20 cellular contexts compared by ENCODE assay signal in the genomic region with DNA sequence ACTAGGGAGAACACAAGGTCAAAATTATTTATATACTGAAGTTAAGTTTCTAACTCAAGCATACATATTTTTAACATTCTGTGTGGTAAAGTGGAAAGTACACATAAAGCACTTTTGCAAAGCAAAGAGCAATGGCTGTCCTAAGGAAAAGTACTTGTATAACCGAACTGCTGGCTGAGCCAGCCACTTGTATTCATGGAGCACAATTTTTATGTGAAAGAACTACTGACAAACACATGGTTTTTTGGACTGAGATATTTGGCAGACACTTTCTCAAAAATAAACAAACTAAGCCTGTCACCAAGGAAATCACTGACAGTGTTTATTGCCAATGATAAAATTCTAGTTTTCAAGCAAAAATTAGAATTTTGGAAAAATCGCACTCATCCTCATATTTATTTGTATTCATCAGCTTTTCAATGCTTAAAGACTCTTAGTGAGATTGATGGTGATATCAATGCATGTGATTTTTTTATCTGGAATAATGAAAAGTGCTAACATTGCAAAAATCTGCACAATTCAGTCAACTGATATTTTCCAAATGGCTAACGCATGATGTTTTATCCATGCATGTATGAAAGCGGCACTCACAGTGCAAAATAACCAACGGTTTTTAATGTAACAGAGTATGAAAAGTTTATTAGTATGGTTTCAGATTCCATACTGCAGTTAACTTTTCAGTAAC.
DNase-seq lines count a peak whose midpoint lies in the region; ATAC-seq, FAIRE-seq and TF ChIP-seq lines count a peak whose summit lies in the region.
"Had no signal": no experiment of that assay in that cellular context is flagged by ENCODE, and none has a peak within 500 bp of the region (broad histone marks: within the 10 kb centered on the region; RNA-seq: fewer than 3 reads in every experiment).

No MANE protein-coding gene starts in this region.

- H2BK15ac ChIP-seq in mesenchymal stem cell (ENCODE audit: low read depth, poor library complexity, severe bottlenecking), result no peak overlapping the region

- no peak for TF ChIP-seq RAD21 in A549 (conservative IDR thresholded peaks at IDR 0.05 in 1 of 2, IDR thresholded peaks at IDR 0.05 in 1 of 2)

- H2AK5ac ChIP-seq in mesenchymal stem cell (ENCODE audit: low read length, severe bottlenecking), result no peak overlapping the region

- no peak overlapping the region for H3K9ac ChIP-seq in mesenchymal stem cell (ENCODE audit: low read length)
- H3K9ac ChIP-seq: BLaER1 treated with 17β-estradiol and CSF1 and Interleukin-3, amounts not matched to agents 10 nM and 100 nM had no signal

- DNase-seq in A549 (ENCODE audit: low read depth in 1 of 2, low spot score in 1 of 2), result no peak
- DNase-seq in body of pancreas, result peak; percentile 39 to 66 (median 54)
- no peak for DNase-seq in left lung
- DNase-seq in mesenchymal stem cell, result peak; percentile 45
- DNase-seq: Calu3; CD8-positive, alpha-beta T cell; DMS53; DND-41; EL; H7; HFFc6 had no signal

- FAIRE-seq in A549 (lab: Jason Lieb, UNC), result no peak
- FAIRE-seq: GM12878 had no signal

- no peak overlapping the region for H3K14ac ChIP-seq in mesenchymal stem cell (ENCODE audit: low read length in 2 of 2)

- H3K27me3 ChIP-seq in body of pancreas (no peaks in the 10 kb centered on the region), left lung (no peaks in the 10 kb centered on the region), mesenchymal stem cell (ENCODE audit: control insufficient read depth in 1 of 2, insufficient read depth in 1 of 2, low read length in 2 of 2) (peaks cover 0 to 12% of the 10 kb centered on the region in 2 experiments)
- H3K27me3 ChIP-seq: BLaER1 treated with 17β-estradiol and CSF1 and Interleukin-3, amounts not matched to agents 10 nM and 100 nM had no signal

- H3K4me3 ChIP-seq in A549, result no peak overlapping the region
- H3K4me3 ChIP-seq in body of pancreas, result no peak overlapping the region
- no peak overlapping the region for H3K4me3 ChIP-seq in left lung
- no peak overlapping the region for H3K4me3 ChIP-seq in mesenchymal stem cell (ENCODE audit: insufficient read depth in 1 of 2, low read depth in 1 of 2, low read length in 2 of 2)
- H3K4me3 ChIP-seq: BLaER1 treated with 17β-estradiol and CSF1 and Interleukin-3, amounts not matched to agents 10 nM and 100 nM; GM12878; GM23338 had no signal

- CTCF ChIA-PET in A549 (lab: Yijun Ruan, JAX), result no interaction called here

- H3K9me3 ChIP-seq in A549, result no peaks in the 10 kb centered on the region
- H3K9me3 ChIP-seq in body of pancreas, result no peaks in the 10 kb centered on the region
- H3K9me3 ChIP-seq in left lung, result no peaks in the 10 kb centered on the region
- H3K9me3 ChIP-seq in mesenchymal stem cell (ENCODE audit: control insufficient read depth, low read length), result no peaks in the 10 kb centered on the region
- H3K9me3 ChIP-seq: BLaER1 treated with 17β-estradiol and CSF1 and Interleukin-3, amounts not matched to agents 10 nM and 100 nM had no signal

- POLR2A ChIA-PET in A549 (lab: Yijun Ruan, JAX), result no interaction called here

- H3K27ac ChIP-seq in A549, result no peak overlapping the region
- H3K27ac ChIP-seq in body of pancreas, result peak overlapping the region in 3 of 4 donors; percentile 47 to 68 (median 64)
- H3K27ac ChIP-seq in left lung, result no peak overlapping the region
- no peak overlapping the region for H3K27ac ChIP-seq in mesenchymal stem cell (ENCODE audit: low read length, poor library complexity, severe bottlenecking)
- H3K27ac ChIP-seq: 22Rv1; BLaER1 treated with 17β-estradiol and CSF1 and Interleukin-3, amounts not matched to agents 10 nM and 100 nM; HL-60 had no signal

- intact Hi-C loops in body of pancreas (cut with DNase I), result no loop called here
- intact Hi-C loops in left lung (cut with DNase I), result no loop called here

- no peak overlapping the region for H4K91ac ChIP-seq in mesenchymal stem cell (ENCODE audit: low read length)

- H4K8ac ChIP-seq in mesenchymal stem cell (ENCODE audit: low read length), result no peak overlapping the region

- H2AFZ ChIP-seq in mesenchymal stem cell (ENCODE audit: low read depth, low read length), result no peak overlapping the region
- H2AFZ ChIP-seq: GM23338 had no signal

- no peaks in the 10 kb centered on the region for H3K36me3 ChIP-seq in body of pancreas (replicated peaks in 1 of 2; ENCODE audit: insufficient read depth in 1 of 2, low read depth in 2 of 2)
- H3K36me3 ChIP-seq in left lung, result no peaks in the 10 kb centered on the region
- no peaks in the 10 kb centered on the region for H3K36me3 ChIP-seq in mesenchymal stem cell (ENCODE audit: control insufficient read depth in 1 of 2, insufficient read depth in 2 of 2, low read depth in 1 of 2, low read length in 2 of 2)
- H3K36me3 ChIP-seq: BLaER1 treated with 17β-estradiol and CSF1 and Interleukin-3, amounts not matched to agents 10 nM and 100 nM had no signal

- H3K4me1 ChIP-seq in A549, result no peaks in the 10 kb centered on the region
- peaks cover 39% of the 10 kb centered on the region for H3K4me1 ChIP-seq in body of pancreas
- no peaks in the 10 kb centered on the region for H3K4me1 ChIP-seq in left lung
- H3K4me1 ChIP-seq in mesenchymal stem cell (ENCODE audit: control insufficient read depth, insufficient read depth, low read depth, low read length), result no peaks in the 10 kb centered on the region
- H3K4me1 ChIP-seq: BLaER1 treated with 17β-estradiol and CSF1 and Interleukin-3, amounts not matched to agents 10 nM and 100 nM had no signal

- ATAC-seq in A549, result no peak
- peak; percentile 90 for ATAC-seq in body of pancreas
- peak; percentile 31 for ATAC-seq in left lung
- no peak for ATAC-seq in GM18505 (IDR thresholded peaks at IDR 0.05; ENCODE audit: unreplicated experiment)
- no peak for ATAC-seq in GM18868 (IDR thresholded peaks at IDR 0.05; ENCODE audit: unreplicated experiment)
- no peak for ATAC-seq in GM19452 (IDR thresholded peaks at IDR 0.05; ENCODE audit: unreplicated experiment)
- ATAC-seq: CD8-positive, alpha-beta T cell; GM12878; GM23338; HCT116 had no signal

- no peak overlapping the region for H3K18ac ChIP-seq in mesenchymal stem cell (ENCODE audit: low read depth in 1 of 2, low read length in 2 of 2)

- no peak overlapping the region for H3K4me2 ChIP-seq in A549
- no peak overlapping the region for H3K4me2 ChIP-seq in mesenchymal stem cell (ENCODE audit: low read length, poor library complexity, severe bottlenecking)
- H3K4me2 ChIP-seq: BLaER1 treated with 17β-estradiol and CSF1 and Interleukin-3, amounts not matched to agents 10 nM and 100 nM; GM23338 had no signal

- no peak overlapping the region for H2BK12ac ChIP-seq in mesenchymal stem cell (ENCODE audit: low read length in 2 of 2)

- H3K23ac ChIP-seq in mesenchymal stem cell (ENCODE audit: low read length in 2 of 2), result no peak overlapping the region

- TF ChIP-seq CTCF in A549 (IDR thresholded peaks at IDR 0.05) (no peak), body of pancreas (IDR thresholded peaks at IDR 0.05) (no peak), left lung (IDR thresholded peaks at IDR 0.05) (no peak)

- WGBS in A549 (ENCODE audit: missing lambda C conversion rate), result 34% methylated on average over 5 of the region's 5 CpGs
- WGBS in body of pancreas, 2 donors, result 36 to 47% methylated on average over 5 of the region's 5 CpGs
- WGBS in mesenchymal stem cell, result 100% methylated on average over 1 of the region's 5 CpGs

- TF ChIP-seq POLR2A in A549 (IDR thresholded peaks at IDR 0.05; ENCODE audit: low read length) (no peak), body of pancreas (IDR thresholded peaks at IDR 0.05) (no peak), GM18505 (IDR thresholded peaks at IDR 0.05; ENCODE audit: borderline replicate concordance, extremely low read depth, insufficient read depth, insufficient read length) (no peak)

- no peak overlapping the region for H3K4ac ChIP-seq in mesenchymal stem cell (ENCODE audit: low read depth in 1 of 2, low read length in 2 of 2)

- H2BK5ac ChIP-seq in mesenchymal stem cell (ENCODE audit: low read depth, low read length, poor library complexity, severe bottlenecking), result no peak overlapping the region

- no peak overlapping the region for H2BK120ac ChIP-seq in mesenchymal stem cell (ENCODE audit: low read depth, low read length)

- H3K79me1 ChIP-seq in mesenchymal stem cell (replicated peaks; ENCODE audit: low read length, poor library complexity, severe bottlenecking), result no peaks in the 10 kb centered on the region

- TF ChIP-seq EP300 in A549 (IDR thresholded peaks at IDR 0.05), result no peak

TF ChIP-seq in A549, 52 proteins besides CTCF, POLR2A, EP300 and RAD21:
- TF ChIP-seq, protein P1, sequence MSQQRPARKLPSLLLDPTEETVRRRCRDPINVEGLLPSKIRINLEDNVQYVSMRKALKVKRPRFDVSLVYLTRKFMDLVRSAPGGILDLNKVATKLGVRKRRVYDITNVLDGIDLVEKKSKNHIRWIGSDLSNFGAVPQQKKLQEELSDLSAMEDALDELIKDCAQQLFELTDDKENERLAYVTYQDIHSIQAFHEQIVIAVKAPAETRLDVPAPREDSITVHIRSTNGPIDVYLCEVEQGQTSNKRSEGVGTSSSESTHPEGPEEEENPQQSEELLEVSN (IDR thresholded peaks at IDR 0.05; ENCODE audit: borderline replicate concordance, low read depth), result no peak
- peak; percentile 93 for TF ChIP-seq MAFK (IDR thresholded peaks at IDR 0.05; ENCODE audit: partially characterized antibody)

Comparison
In these comparisons a context has a peak if more than half of its experiments do, and no peak if none do; other contexts are left out.
1. ATAC-seq: peak in body of pancreas (single experiment) and left lung (single experiment); none in A549 (0 of 2), GM18505 (single experiment), GM18868 (single experiment) and GM19452 (single experiment).
2. DNase-seq: peak in body of pancreas (4 of 4) and mesenchymal stem cell (single experiment); none in A549 (0 of 2) and left lung (0 of 2).
3. H3K27ac ChIP-seq: peak in body of pancreas (3 of 4); none in A549 (0 of 2), left lung (0 of 2) and mesenchymal stem cell (single experiment).